ENCODE assay signal across 17 cellular contexts in the genomic region with DNA sequence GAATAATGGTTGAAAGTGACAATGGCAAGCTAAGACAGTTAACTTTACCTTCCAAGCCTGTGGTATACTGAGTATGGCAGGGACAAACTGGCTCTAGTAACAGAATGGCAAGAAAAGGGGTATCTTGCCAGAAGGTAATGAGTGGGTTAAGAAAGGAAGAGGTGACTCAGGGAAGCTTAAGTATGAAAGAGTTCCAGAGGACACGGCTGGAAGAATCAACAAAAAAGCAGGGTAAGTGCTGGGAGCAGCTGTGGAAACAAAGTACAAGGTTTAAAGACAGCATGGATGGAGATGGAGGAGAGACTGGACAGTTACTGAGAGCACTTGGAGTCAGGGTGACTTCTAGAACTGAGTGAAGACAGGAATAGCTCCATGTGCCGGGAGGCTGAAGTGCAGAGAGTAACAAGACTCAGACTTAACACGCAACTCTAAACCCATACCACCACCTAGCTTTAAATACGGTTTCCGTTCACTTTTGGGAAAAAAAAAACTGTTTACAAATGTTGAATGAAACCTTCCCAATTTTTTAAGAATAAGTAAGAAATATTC.
DNase-seq lines count a peak whose midpoint lies in the region; ATAC-seq and TF ChIP-seq lines count a peak whose summit lies in the region.
"Had no signal": no experiment of that assay in that cellular context is flagged by ENCODE, and none has a peak within 500 bp of the region (broad histone marks: within the 10 kb centered on the region; RNA-seq: fewer than 3 reads in every experiment).

No MANE protein-coding gene starts in this region.

- H3K4me3 ChIP-seq in CD4-positive, CD25-positive, alpha-beta regulatory T cell (ENCODE audit: low read depth, low read length), result no peak overlapping the region
- no peak overlapping the region for H3K4me3 ChIP-seq in endodermal cell (ENCODE audit: low read length)
- H3K4me3 ChIP-seq: neural progenitor cell, SK-N-MC had no signal

- H3K27ac Mint-ChIP-seq in CD4-positive, CD25-positive, alpha-beta regulatory T cell, result peak overlapping the region in 2 of 3 donors; percentile 15 to 48
- H3K27ac Mint-ChIP-seq in nephron progenitor cell (peak overlapping the region; percentile 0), endodermal cell (no peak overlapping the region)
- H3K27ac Mint-ChIP-seq: neural progenitor cell had no signal

- H3K4me3 Mint-ChIP-seq in CD4-positive, CD25-positive, alpha-beta regulatory T cell, result no peak overlapping the region
- H3K4me3 Mint-ChIP-seq in nephron progenitor cell, result no peak overlapping the region
- no peak overlapping the region for H3K4me3 Mint-ChIP-seq in endodermal cell
- H3K4me3 Mint-ChIP-seq: activated T-cell treated with anti-CD3 and anti-CD28 coated beads, Interleukin-2, amount 50 U/mL, for 4 hours; CD14-positive monocyte; neural progenitor cell had no signal

- H3K27me3 Mint-ChIP-seq in CD4-positive, CD25-positive, alpha-beta regulatory T cell, result no peaks in the 10 kb centered on the region
- H3K27me3 Mint-ChIP-seq in nephron progenitor cell (ENCODE audit: low read depth, poor library complexity), result no peaks in the 10 kb centered on the region
- no peaks in the 10 kb centered on the region for H3K27me3 Mint-ChIP-seq in endodermal cell (ENCODE audit: insufficient read depth)

- H3K27ac ChIP-seq in CD4-positive, CD25-positive, alpha-beta regulatory T cell (ENCODE audit: insufficient read depth, low read length, poor library complexity, severe bottlenecking), result no peak overlapping the region
- H3K27ac ChIP-seq in endodermal cell (ENCODE audit: low read depth, low read length) (no peak overlapping the region), substantia nigra (ENCODE audit: low read depth, low read length, poor library complexity, severe bottlenecking) (no peak overlapping the region)
- H3K27ac ChIP-seq: neural progenitor cell, SK-N-MC had no signal

- H3K4me1 ChIP-seq in CD4-positive, CD25-positive, alpha-beta regulatory T cell (ENCODE audit: control insufficient read depth, insufficient read depth, low read length, poor library complexity, severe bottlenecking), result no peaks in the 10 kb centered on the region
- H3K4me1 ChIP-seq in endodermal cell (ENCODE audit: control insufficient read depth, insufficient read depth, low read length), result no peaks in the 10 kb centered on the region
- H3K4me1 ChIP-seq: neural progenitor cell had no signal

- ATAC-seq in CD4-positive, CD25-positive, alpha-beta regulatory T cell (ENCODE audit: low read depth in 2 of 2), result no peak
- no peak for ATAC-seq in GM18502 (IDR thresholded peaks at IDR 0.05; ENCODE audit: poor library complexity, unreplicated experiment)
- ATAC-seq: activated CD4-positive, CD25-positive, alpha-beta regulatory T cell treated with anti-CD3 and anti-CD28 coated beads, Interleukin-2, amount 50 U/mL, for 24 hours; activated T-cell treated with anti-CD3 and anti-CD28 coated beads, Interleukin-2, amount 50 U/mL, for 4 hours had no signal

- no peak for TF ChIP-seq CTCF in nephron progenitor cell (IDR thresholded peaks at IDR 0.05)
- TF ChIP-seq CTCF in endodermal cell (conservative IDR thresholded peaks at IDR 0.05), result no peak

- DNase-seq in CD4-positive, CD25-positive, alpha-beta regulatory T cell, result no peak
- DNase-seq in M059J (ENCODE audit: low read depth) (peak; percentile 54), fibroblast of peridontal ligament (ENCODE audit: extremely low read depth) (peak; percentile 34), nephron progenitor cell (no peak), endodermal cell (no peak), substantia nigra (lab: John Stamatoyannopoulos, UW) (no peak), retina (no peak)
- DNase-seq: activated T-cell treated with anti-CD3 and anti-CD28 coated beads, Interleukin-2, amount 50 U/mL, for 4 hours; foreskin melanocyte; Kasumi-1; NCI-H2081 treated with DMSO at 0.1 percent for 48 hours; stimulated activated naive CD4-positive, alpha-beta T cell treated with Interleukin-2 at 50 U/mL for 16 hours had no signal

- no peaks in the 10 kb centered on the region for H3K27me3 ChIP-seq in CD4-positive, CD25-positive, alpha-beta regulatory T cell (ENCODE audit: control insufficient read depth, insufficient read depth, low read length)
- H3K27me3 ChIP-seq in endodermal cell (ENCODE audit: control insufficient read depth, insufficient read depth, low read length, poor library complexity, severe bottlenecking), result no peaks in the 10 kb centered on the region
- H3K27me3 ChIP-seq: neural progenitor cell had no signal

- peaks cover 83% of the 10 kb centered on the region for H3K36me3 ChIP-seq in CD4-positive, CD25-positive, alpha-beta regulatory T cell (ENCODE audit: control insufficient read depth, insufficient read depth, low read length)
- peaks cover 83% of the 10 kb centered on the region for H3K36me3 ChIP-seq in endodermal cell (ENCODE audit: control insufficient read depth, insufficient read depth, low read length)

- peaks cover 54% of the 10 kb centered on the region for H3K36me3 Mint-ChIP-seq in CD4-positive, CD25-positive, alpha-beta regulatory T cell
- peaks cover 78% of the 10 kb centered on the region for H3K36me3 Mint-ChIP-seq in nephron progenitor cell (ENCODE audit: low read depth)
- peaks cover 63% of the 10 kb centered on the region for H3K36me3 Mint-ChIP-seq in endodermal cell (ENCODE audit: low read depth)

- peaks cover 0 to 1% (median 0%) of the 10 kb centered on the region in 7 donors for H3K9me3 Mint-ChIP-seq in CD4-positive, CD25-positive, alpha-beta regulatory T cell
- H3K9me3 Mint-ChIP-seq in nephron progenitor cell (no peaks in the 10 kb centered on the region), endodermal cell (no peaks in the 10 kb centered on the region)
- H3K9me3 Mint-ChIP-seq: activated T-cell treated with anti-CD3 and anti-CD28 coated beads, Interleukin-2, amount 50 U/mL, for 4 hours; CD14-positive monocyte; neural progenitor cell had no signal

- H3K9ac ChIP-seq in endodermal cell (ENCODE audit: extremely low read depth, low read length, poor library complexity, severe bottlenecking), result no peak overlapping the region
- H3K9ac ChIP-seq: neural progenitor cell had no signal

- peaks cover 0 to 5% (median 0%) of the 10 kb centered on the region in 4 donors for H3K4me1 Mint-ChIP-seq in CD4-positive, CD25-positive, alpha-beta regulatory T cell
- no peaks in the 10 kb centered on the region for H3K4me1 Mint-ChIP-seq in nephron progenitor cell
- H3K4me1 Mint-ChIP-seq in endodermal cell, result no peaks in the 10 kb centered on the region
- H3K4me1 Mint-ChIP-seq: CD14-positive monocyte, neural progenitor cell had no signal

- 92 to 97% methylated on average over 1 to 5 of the region's 5 CpGs for WGBS in endodermal cell (ENCODE audit: insufficient coverage in 1 of 2, insufficient read length in 1 of 2), 2 experiments

- no peaks in the 10 kb centered on the region for H3K9me3 ChIP-seq in CD4-positive, CD25-positive, alpha-beta regulatory T cell (ENCODE audit: control insufficient read depth in 2 of 2, low read length in 2 of 2)
- peaks cover 4% of the 10 kb centered on the region for H3K9me3 ChIP-seq in endodermal cell (ENCODE audit: control insufficient read depth, low read length)

Comparison
In these comparisons a context has a peak if more than half of its experiments do, and no peak if none do; other contexts are left out.
1. DNase-seq: peak in M059J (single experiment) and fibroblast of peridontal ligament (single experiment); none in CD4-positive, CD25-positive, alpha-beta regulatory T cell (0 of 3), nephron progenitor cell (single experiment), endodermal cell (single experiment), substantia nigra (0 of 49) and retina (single experiment).